Comparison of ENCODE assay signal across 9 cellular contexts in the genomic region with DNA sequence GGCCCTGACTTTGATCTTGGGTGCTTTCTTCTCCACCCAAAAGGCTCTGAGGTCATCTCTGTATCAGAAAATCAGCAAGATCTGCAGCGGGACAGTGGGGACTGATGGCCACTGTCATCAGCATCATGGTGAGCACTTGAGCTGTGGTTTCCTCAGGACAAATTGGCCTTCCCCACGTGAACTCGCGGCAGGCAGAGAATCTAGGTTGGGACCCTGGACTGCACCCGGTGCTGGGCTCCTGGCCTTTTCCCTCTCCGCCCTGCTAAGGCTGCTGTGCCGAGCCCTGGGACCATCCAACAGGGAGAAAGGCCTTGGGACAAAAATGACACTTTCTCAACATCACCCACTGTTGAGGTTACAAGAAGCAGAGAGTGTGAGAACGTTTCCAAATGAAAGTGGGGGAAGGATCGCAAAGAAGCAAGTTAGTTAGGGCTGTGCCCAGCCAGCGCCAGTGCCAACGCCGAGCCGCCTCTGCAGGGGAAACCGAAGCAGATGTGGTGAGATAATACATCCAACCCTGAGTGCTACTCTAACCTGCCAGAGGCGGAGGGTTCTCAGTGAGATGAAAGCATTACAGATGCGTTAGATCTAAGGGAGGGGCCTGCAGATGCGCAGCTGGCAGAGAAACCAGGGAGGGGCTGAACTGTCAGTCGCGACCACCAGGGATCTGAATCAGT. TPM values are rescaled to one million over a fixed set of nuclear protein-coding genes. Genes with fewer than 3 reads are reported as not detected.
DNase-seq lines count a peak whose midpoint lies in the region; ATAC-seq and TF ChIP-seq lines count a peak whose summit lies in the region.
"Had no signal": no experiment of that assay in that cellular context is flagged by ENCODE, and none has a peak within 500 bp of the region (broad histone marks: within the 10 kb centered on the region; RNA-seq: fewer than 3 reads in every experiment).

No MANE protein-coding gene starts in this region.

- H3K4me1 ChIP-seq in mucosa of descending colon (ENCODE audit: low read depth) = peaks cover 30% of the 10 kb centered on the region

- no peaks in the 10 kb centered on the region for H3K36me3 ChIP-seq in mucosa of descending colon (ENCODE audit: low read depth)

- ATAC-seq in HG03342 (IDR thresholded peaks at IDR 0.05; ENCODE audit: unreplicated experiment) (peak; percentile 19), mucosa of descending colon (peak; percentile 34)

- H3K9me3 ChIP-seq in mucosa of descending colon = no peaks in the 10 kb centered on the region

- no peak for TF ChIP-seq CTCF in mucosa of descending colon (IDR thresholded peaks at IDR 0.05)

- no peak overlapping the region for H3K4me3 ChIP-seq in mucosa of descending colon

- intact Hi-C loops in mucosa of descending colon (cut with DNase I, micrococcal nuclease) = no loop called here

- peak; percentile 21 to 44 for DNase-seq in NCI-H524 (lab: John Stamatoyannopoulos, UW)
- no peak for DNase-seq in NCI-H524 treated with DMSO at 0.1 percent for 48 hours (lab: John Stamatoyannopoulos, UW)
- peak; percentile 29 to 30 for DNase-seq in activated CD4-positive, alpha-beta T cell treated with anti-CD3 and anti-CD28 coated beads for 24 hours (ENCODE audit: low read depth in 2 of 2)
- DNase-seq in mucosa of descending colon = peak in 2 of 3 donors; percentile 28 to 56
- DNase-seq in islet precursor cell = no peak
- DNase-seq in C1 segment of cervical spinal cord (lab: John Stamatoyannopoulos, UW) = no peak
- DNase-seq in HPDE6-E6E7 (ENCODE audit: extremely low spot score) = no peak

RNA-seq across cellular contexts. Expression of a gene that starts 9.1 kb away (rescaled TPM):
- total RNA-seq in mucosa of descending colon = under 1 TPM; 0.14 to 0.90 (median 0.16) TPM
- total RNA-seq: activated CD8-positive, alpha-beta memory T cell treated with anti-CD3 and anti-CD28 coated beads for 36 hours had no signal

RNA-seq across cellular contexts. Expression of a gene that starts 51.8 kb away (rescaled TPM):
- total RNA-seq in mucosa of descending colon = 10 to 100 TPM; 11.8 to 18.9 (median 14.6) TPM

Comparison
In these comparisons a context has a peak if more than half of its experiments do, and no peak if none do; other contexts are left out.
1. DNase-seq: peak in NCI-H524 (2 of 2), activated CD4-positive, alpha-beta T cell treated with anti-CD3 and anti-CD28 coated beads for 24 hours (2 of 2) and mucosa of descending colon (2 of 3); none in NCI-H524 treated with DMSO at 0.1 percent for 48 hours (single experiment), islet precursor cell (single experiment), C1 segment of cervical spinal cord (0 of 14) and HPDE6-E6E7 (single experiment).